Comparison of ENCODE assay signal across 15 cellular contexts in the genomic region with DNA sequence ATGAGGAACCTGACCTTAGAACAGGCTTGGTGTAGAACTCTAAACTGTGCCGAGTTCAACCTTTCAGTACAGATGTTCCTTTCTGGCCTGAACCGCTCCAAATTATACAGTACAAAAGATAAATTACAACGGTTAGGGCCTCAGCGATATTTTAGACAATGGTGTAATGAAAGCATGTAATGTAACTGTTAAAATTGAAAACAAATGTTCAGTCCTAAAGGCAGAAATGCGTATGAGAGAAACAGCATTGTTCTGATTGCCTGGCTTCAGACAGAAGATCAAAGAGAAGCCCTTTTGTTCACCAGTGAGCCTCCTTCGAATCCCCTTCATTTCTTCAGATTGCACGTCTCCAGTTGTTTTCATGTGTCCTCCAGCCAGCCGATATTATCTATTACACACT.
"Had no signal": no experiment of that assay in that cellular context is flagged by ENCODE, and none has a peak within 500 bp of the region (broad histone marks: within the 10 kb centered on the region; RNA-seq: fewer than 3 reads in every experiment).

No MANE protein-coding gene starts in this region.

- ATAC-seq: activated CD8-positive, alpha-beta memory T cell treated with anti-CD3 and anti-CD28 coated beads, Interleukin-2, amount 10 ng/mL, durations not matched to agents 7 days and 5 days; body of pancreas; stimulated activated effector memory CD8-positive, alpha-beta T cell treated with anti-CD3 and anti-CD28 coated beads, Interleukin-12 subunit alpha, Interleukin-12 subunit beta, amount 100 ng/mL, for 72 hours had no signal

- DNase-seq: activated CD4-positive, alpha-beta T cell treated with anti-CD3 and anti-CD28 coated beads, Interleukin-2, amount 50 U/mL, for 48 hours; activated CD8-positive, alpha-beta memory T cell treated with anti-CD3 and anti-CD28 coated beads, Interleukin-2, amount 10 ng/mL, durations not matched to agents 7 days and 5 days; activated effector memory CD4-positive, alpha-beta T cell treated with Interleukin-2 at 50 U/mL for 16 hours; activated T-cell treated with anti-CD3 and anti-CD28 coated beads, Interleukin-2, amount 50 U/mL, for 24 hours; amniotic stem cell; central memory CD4-positive, alpha-beta T cell; effector CD8-positive, alpha-beta T cell; hypothalamus; kidney glomerular epithelial cell; thyroid gland; uterus had no signal

- H3K27me3 Mint-ChIP-seq: activated CD8-positive, alpha-beta memory T cell treated with anti-CD3 and anti-CD28 coated beads, Interleukin-2, amount 10 ng/mL, durations not matched to agents 7 days and 5 days; activated naive CD4-positive, alpha-beta T cell treated with anti-CD3 and anti-CD28 coated beads, Interleukin-2, amount 50 U/mL, for 24 hours; activated T-cell treated with anti-CD3 and anti-CD28 coated beads, Interleukin-2, amount 50 U/mL, for 24 hours had no signal

- H3K36me3 Mint-ChIP-seq: activated CD8-positive, alpha-beta memory T cell treated with anti-CD3 and anti-CD28 coated beads, Interleukin-2, amount 10 ng/mL, durations not matched to agents 7 days and 5 days; activated naive CD4-positive, alpha-beta T cell treated with anti-CD3 and anti-CD28 coated beads, Interleukin-2, amount 50 U/mL, for 24 hours; stimulated activated effector memory CD8-positive, alpha-beta T cell treated with anti-CD3 and anti-CD28 coated beads, Interleukin-12 subunit alpha, Interleukin-12 subunit beta, amount 100 ng/mL, for 72 hours had no signal

- H3K4me1 Mint-ChIP-seq: activated CD8-positive, alpha-beta memory T cell treated with anti-CD3 and anti-CD28 coated beads, Interleukin-2, amount 10 ng/mL, durations not matched to agents 7 days and 5 days; activated naive CD4-positive, alpha-beta T cell treated with anti-CD3 and anti-CD28 coated beads, Interleukin-2, amount 50 U/mL, for 24 hours; stimulated activated effector memory CD8-positive, alpha-beta T cell treated with anti-CD3 and anti-CD28 coated beads, Interleukin-12 subunit alpha, Interleukin-12 subunit beta, amount 100 ng/mL, for 72 hours had no signal

- H3K4me3 ChIP-seq: body of pancreas, coronary artery, thyroid gland, uterus had no signal

- H3K4me3 Mint-ChIP-seq: activated CD8-positive, alpha-beta memory T cell treated with anti-CD3 and anti-CD28 coated beads, Interleukin-2, amount 10 ng/mL, durations not matched to agents 7 days and 5 days; activated naive CD4-positive, alpha-beta T cell treated with anti-CD3 and anti-CD28 coated beads, Interleukin-2, amount 50 U/mL, for 24 hours; activated T-cell treated with anti-CD3 and anti-CD28 coated beads, Interleukin-2, amount 50 U/mL, for 24 hours; stimulated activated effector memory CD8-positive, alpha-beta T cell treated with anti-CD3 and anti-CD28 coated beads, Interleukin-12 subunit alpha, Interleukin-12 subunit beta, amount 100 ng/mL, for 72 hours had no signal

- H3K27ac Mint-ChIP-seq: activated CD8-positive, alpha-beta memory T cell treated with anti-CD3 and anti-CD28 coated beads, Interleukin-2, amount 10 ng/mL, durations not matched to agents 7 days and 5 days; activated naive CD4-positive, alpha-beta T cell treated with anti-CD3 and anti-CD28 coated beads, Interleukin-2, amount 50 U/mL, for 24 hours; activated T-cell treated with anti-CD3 and anti-CD28 coated beads, Interleukin-2, amount 50 U/mL, for 24 hours; stimulated activated effector memory CD8-positive, alpha-beta T cell treated with anti-CD3 and anti-CD28 coated beads, Interleukin-12 subunit alpha, Interleukin-12 subunit beta, amount 100 ng/mL, for 72 hours had no signal

- H3K9me3 Mint-ChIP-seq: activated naive CD4-positive, alpha-beta T cell treated with anti-CD3 and anti-CD28 coated beads, Interleukin-2, amount 50 U/mL, for 24 hours; activated T-cell treated with anti-CD3 and anti-CD28 coated beads, Interleukin-2, amount 50 U/mL, for 24 hours; stimulated activated effector memory CD8-positive, alpha-beta T cell treated with anti-CD3 and anti-CD28 coated beads, Interleukin-12 subunit alpha, Interleukin-12 subunit beta, amount 100 ng/mL, for 72 hours had no signal
